8 cellular contexts compared by ENCODE assay signal in genomic region chr14:83071888-83072501, GRCh38.
DNase-seq lines count a peak whose midpoint lies in the region; ATAC-seq, FAIRE-seq and TF ChIP-seq lines count a peak whose summit lies in the region.

No MANE protein-coding gene starts in this region.

- 65% methylated on average over 5 of the region's 5 CpGs for WGBS in prostate gland

- intact Hi-C loops in prostate gland (cut with DNase I), result no loop called here
- intact Hi-C loops in Right ventricle myocardium inferior (cut with DNase I), result no loop called here

- H3K27me3 ChIP-seq in DOHH2 (ENCODE audit: control insufficient read depth, low read length), result no peaks in the 10 kb centered on the region
- H3K27me3 ChIP-seq in prostate gland (replicated peaks; ENCODE audit: insufficient read depth), result no peaks in the 10 kb centered on the region

- H3K4me3 ChIP-seq in DOHH2 (ENCODE audit: low read length), result no peak overlapping the region
- H3K4me3 ChIP-seq in prostate gland, result no peak overlapping the region

- H3K79me2 ChIP-seq in DOHH2 (ENCODE audit: control insufficient read depth, low read length), result no peaks in the 10 kb centered on the region

- no peaks in the 10 kb centered on the region for H3K9me3 ChIP-seq in DOHH2 (ENCODE audit: control insufficient read depth, insufficient read depth, low read length)
- H3K9me3 ChIP-seq in prostate gland, result no peaks in the 10 kb centered on the region

- no peaks in the 10 kb centered on the region for H3K9me2 ChIP-seq in DOHH2 (replicated peaks; ENCODE audit: control insufficient read depth, low read length)

- FAIRE-seq in frontal cortex (lab: Jason Lieb, UNC), result no peak

- DNase-seq in NCI-H69 (lab: John Stamatoyannopoulos, UW) (peak; percentile 73), foreskin melanocyte (peak; percentile 3), prostate gland (ENCODE audit: low spot score) (no peak), frontal cortex (ENCODE audit: low spot score in 2 of 2) (no peak), Right ventricle myocardium inferior (ENCODE audit: missing footprints) (no peak)

- no peak overlapping the region for H3K4me2 ChIP-seq in DOHH2 (ENCODE audit: low read length)

- no peaks in the 10 kb centered on the region for H3F3A ChIP-seq in DOHH2 (ENCODE audit: control insufficient read depth, insufficient read depth)

- H3K27ac ChIP-seq in DOHH2 (ENCODE audit: low read depth, low read length), result no peak overlapping the region
- no peak overlapping the region for H3K27ac ChIP-seq in prostate gland

- H3K4me1 ChIP-seq in DOHH2 (ENCODE audit: control insufficient read depth, low read length) (no peaks in the 10 kb centered on the region), prostate gland (replicated peaks) (no peaks in the 10 kb centered on the region)

- no peaks in the 10 kb centered on the region for H3K36me3 ChIP-seq in DOHH2 (ENCODE audit: control insufficient read depth, low read length)
- H3K36me3 ChIP-seq in prostate gland, result no peaks in the 10 kb centered on the region

- TF ChIP-seq POLR2A in prostate gland (IDR thresholded peaks at IDR 0.05), result no peak

- peak; percentile 85 for ATAC-seq in HG02759 (IDR thresholded peaks at IDR 0.05; ENCODE audit: unreplicated experiment)
- ATAC-seq in GM18907 (IDR thresholded peaks at IDR 0.05; ENCODE audit: unreplicated experiment), result no peak
- ATAC-seq in Right ventricle myocardium inferior, result no peak

- H4K20me1 ChIP-seq in DOHH2 (ENCODE audit: control insufficient read depth, insufficient read depth, low read depth, low read length), result no peaks in the 10 kb centered on the region

- peak; percentile 42 for TF ChIP-seq CTCF in DOHH2 (IDR thresholded peaks at IDR 0.05; ENCODE audit: low read depth, low read length, poor library complexity, severe bottlenecking)
- peak in 2 of 4 experiments; percentile 10 to 32 for TF ChIP-seq CTCF in prostate gland (IDR thresholded peaks at IDR 0.05)

Comparison
In these comparisons a context has a peak if more than half of its experiments do, and no peak if none do; other contexts are left out.
1. DNase-seq: peak in NCI-H69 (single experiment) and foreskin melanocyte (single experiment); none in prostate gland (single experiment), frontal cortex (0 of 2) and Right ventricle myocardium inferior (single experiment).